Comparison of ENCODE assay signal across 8 cellular contexts in genomic region chr3:10015476-10015904, GRCh38. TPM values are rescaled to one million over a fixed set of nuclear protein-coding genes. Genes with fewer than 3 reads are reported as not detected.
DNase-seq lines count a peak whose midpoint lies in the region; ATAC-seq and TF ChIP-seq lines count a peak whose summit lies in the region.

No MANE protein-coding gene starts in this region.

- H3K27me3 Mint-ChIP-seq in activated T-cell treated with anti-CD3 and anti-CD28 coated beads, Interleukin-2, amount 50 U/mL, for 4 hours (ENCODE audit: low read depth): no peaks in the 10 kb centered on the region

- intact Hi-C loops in Right ventricle myocardium superior (cut with DNase I) (no loop called here), sciatic nerve (cut with DNase I) (no loop called here)

- H3K4me1 Mint-ChIP-seq in activated T-cell treated with anti-CD3 and anti-CD28 coated beads, Interleukin-2, amount 50 U/mL, for 4 hours (ENCODE audit: low read depth): peaks cover 5% of the 10 kb centered on the region

- no peak for TF ChIP-seq CTCF in VCaP (conservative IDR thresholded peaks at IDR 0.05)

- peaks cover 4% of the 10 kb centered on the region for H3K36me3 Mint-ChIP-seq in activated T-cell treated with anti-CD3 and anti-CD28 coated beads, Interleukin-2, amount 50 U/mL, for 4 hours (ENCODE audit: insufficient read depth)

- no peak overlapping the region for H3K4me3 Mint-ChIP-seq in activated T-cell treated with anti-CD3 and anti-CD28 coated beads, Interleukin-2, amount 50 U/mL, for 4 hours

- ATAC-seq in Right ventricle myocardium superior (ENCODE audit: poor library complexity): peak; percentile 71
- peak; percentile 88 for ATAC-seq in sciatic nerve
- no peak for ATAC-seq in activated T-cell treated with anti-CD3 and anti-CD28 coated beads, Interleukin-2, amount 50 U/mL, for 4 hours
- ATAC-seq in HG02852 (IDR thresholded peaks at IDR 0.05; ENCODE audit: unreplicated experiment): no peak
- ATAC-seq in GM21423 (IDR thresholded peaks at IDR 0.05; ENCODE audit: unreplicated experiment): no peak

- H3K9me3 Mint-ChIP-seq in activated T-cell treated with anti-CD3 and anti-CD28 coated beads, Interleukin-2, amount 50 U/mL, for 4 hours: no peaks in the 10 kb centered on the region

- H3K27ac ChIP-seq in VCaP: peak overlapping the region; percentile 54

- DNase-seq in ELR (ENCODE audit: low read depth) (peak; percentile 76), Right ventricle myocardium superior (peak; percentile 90), sciatic nerve (ENCODE audit: low spot score) (peak; percentile 96), NCI-H2107 treated with DMSO at 0.1 percent for 48 hours (lab: John Stamatoyannopoulos, UW; ENCODE audit: unreplicated experiment) (no peak)
- DNase-seq in activated T-cell treated with anti-CD3 and anti-CD28 coated beads, Interleukin-2, amount 50 U/mL, for 4 hours: no peak

RNA-seq across cellular contexts. Expression of gene FANCD2, which starts 10.7 kb away (rescaled TPM):
- total RNA-seq in Right ventricle myocardium superior (2.0 TPM), sciatic nerve (3.8 TPM)
- total RNA-seq in activated T-cell treated with anti-CD3 and anti-CD28 coated beads, Interleukin-2, amount 50 U/mL, for 4 hours: 10 to 100 TPM; 33.8 to 34.8 (median 34.5) TPM

RNA-seq across cellular contexts. Expression of gene EMC3, which starts 28.8 kb away (rescaled TPM):
- total RNA-seq in Right ventricle myocardium superior (108 TPM), sciatic nerve (51.6 TPM)
- 10 to 100 TPM; 47.1 to 58.8 (median 47.7) TPM for total RNA-seq in activated T-cell treated with anti-CD3 and anti-CD28 coated beads, Interleukin-2, amount 50 U/mL, for 4 hours

Comparison
In these comparisons a context has a peak if more than half of its experiments do, and no peak if none do; other contexts are left out.
1. DNase-seq: peak in ELR (single experiment), Right ventricle myocardium superior (single experiment) and sciatic nerve (single experiment); none in activated T-cell treated with anti-CD3 and anti-CD28 coated beads, Interleukin-2, amount 50 U/mL, for 4 hours (single experiment) and NCI-H2107 treated with DMSO at 0.1 percent for 48 hours (single experiment).
2. ATAC-seq: peak in Right ventricle myocardium superior (single experiment) and sciatic nerve (single experiment); none in activated T-cell treated with anti-CD3 and anti-CD28 coated beads, Interleukin-2, amount 50 U/mL, for 4 hours (0 of 2), HG02852 (single experiment) and GM21423 (single experiment).